Comparison of ENCODE assay signal across 15 cellular contexts in genomic region chr3:66402596-66403267, GRCh38.
DNase-seq lines count a peak whose midpoint lies in the region; ATAC-seq, FAIRE-seq and TF ChIP-seq lines count a peak whose summit lies in the region.
"Had no signal": no experiment of that assay in that cellular context is flagged by ENCODE, and none has a peak within 500 bp of the region (broad histone marks: within the 10 kb centered on the region; RNA-seq: fewer than 3 reads in every experiment).

No MANE protein-coding gene starts in this region.

- H3K27ac ChIP-seq in HepG2 (ENCODE audit: extremely low read length, insufficient read depth, low read length) (no peak overlapping the region), right lobe of liver (no peak overlapping the region), dorsolateral prefrontal cortex (peak overlapping the region in 50 of 59 donors; percentile 3 to 93 (median 80)), psoas muscle (peak overlapping the region; percentile 56), MM.1S (ENCODE audit: low read length) (no peak overlapping the region), small intestine (ENCODE audit: low read depth in 1 of 2, low read length in 1 of 2) (no peak overlapping the region)
- H3K27ac ChIP-seq: adrenal gland, SK-N-MC had no signal

- ATAC-seq in HepG2 (no peak), right lobe of liver (no peak), psoas muscle (no peak), esophagus mucosa (no peak)

- H3K27me3 ChIP-seq in HepG2 (ENCODE audit: control insufficient read depth in 1 of 2, insufficient read depth in 2 of 2, low read length in 2 of 2) (no peaks in the 10 kb centered on the region), right lobe of liver (no peaks in the 10 kb centered on the region), dorsolateral prefrontal cortex (no peaks in the 10 kb centered on the region), psoas muscle (ENCODE audit: insufficient read depth in 3 of 3, low read length in 2 of 3) (no peaks in the 10 kb centered on the region), MM.1S (replicated peaks; ENCODE audit: insufficient read depth, low read length) (no peaks in the 10 kb centered on the region), small intestine (ENCODE audit: control insufficient read depth in 2 of 2, insufficient read depth in 2 of 2, low read length in 2 of 2) (no peaks in the 10 kb centered on the region)
- H3K27me3 ChIP-seq: adrenal gland, MG63 had no signal

- H3K4me2 ChIP-seq in HepG2 (ENCODE audit: low read depth, low read length) (no peak overlapping the region), MM.1S (ENCODE audit: low read depth, low read length) (no peak overlapping the region)

- no peak overlapping the region for H3K9ac ChIP-seq in HepG2 (ENCODE audit: insufficient read depth, low read depth, low read length)
- no peak overlapping the region for H3K9ac ChIP-seq in MM.1S (ENCODE audit: low read length)

- TF ChIP-seq CTCF in HepG2 (CRISPR knock-in tag; IDR thresholded peaks at IDR 0.05) (no peak), right lobe of liver (IDR thresholded peaks at IDR 0.05) (no peak), dorsolateral prefrontal cortex (IDR thresholded peaks at IDR 0.05 in 54 of 56, conservative IDR thresholded peaks at IDR 0.05 in 2 of 56; ENCODE audit: low read depth in 1 of 56, partially characterized antibody in 56 of 56) (no peak), psoas muscle (IDR thresholded peaks at IDR 0.05) (no peak), MM.1S (IDR thresholded peaks at IDR 0.05; ENCODE audit: low read length) (no peak)

- in situ Hi-C loops in HepG2 (cut with HindIII; ENCODE audit: extremely low pct_ligation_motif_present, low pct_unique_long_range_greater_than_20kb), result no loop called here

- H3K9me3 ChIP-seq in HepG2 (ENCODE audit: low read length), result no peaks in the 10 kb centered on the region
- no peaks in the 10 kb centered on the region for H3K9me3 ChIP-seq in right lobe of liver
- no peaks in the 10 kb centered on the region for H3K9me3 ChIP-seq in psoas muscle
- no peaks in the 10 kb centered on the region for H3K9me3 ChIP-seq in MM.1S (replicated peaks; ENCODE audit: insufficient read depth, low read length)
- H3K9me3 ChIP-seq in small intestine (ENCODE audit: control insufficient read depth, low read depth), result no peaks in the 10 kb centered on the region
- H3K9me3 ChIP-seq: adrenal gland, MG63 had no signal

- H3F3A ChIP-seq in MM.1S (ENCODE audit: insufficient read depth, low read length), result no peaks in the 10 kb centered on the region

- no peak for TF ChIP-seq RAD21 in HepG2 (CRISPR knock-in tag; IDR thresholded peaks at IDR 0.05)

- FAIRE-seq in HepG2 (lab: Jason Lieb, UNC), result no peak
- no peak for FAIRE-seq in small intestine (lab: Jason Lieb, UNC)

- peaks cover 24 to 60% of the 10 kb centered on the region in 2 experiments for H3K36me3 ChIP-seq in HepG2 (replicated peaks in 1 of 2; ENCODE audit: control insufficient read depth in 1 of 2, insufficient read depth in 2 of 2, low read length in 2 of 2)
- H3K36me3 ChIP-seq in right lobe of liver, result peaks cover 0 to 6% (median 0%) of the 10 kb centered on the region in 4 donors
- H3K36me3 ChIP-seq in psoas muscle (ENCODE audit: insufficient read depth in 1 of 2, low read depth in 1 of 2), result peaks cover 0 to 34% of the 10 kb centered on the region in 2 donors
- H3K36me3 ChIP-seq in MM.1S (replicated peaks; ENCODE audit: insufficient read depth, low read length), result no peaks in the 10 kb centered on the region
- H3K36me3 ChIP-seq in small intestine (ENCODE audit: control insufficient read depth in 2 of 2, insufficient read depth in 2 of 2, low read length in 2 of 2), result peaks cover 6 to 8% of the 10 kb centered on the region in 2 donors
- H3K36me3 ChIP-seq: adrenal gland, MG63 had no signal

- POLR2A ChIA-PET in HepG2 (lab: Yijun Ruan, JAX), result no interaction called here

- TF ChIP-seq POLR2A in HepG2 (IDR thresholded peaks at IDR 0.05; ENCODE audit: insufficient read depth in 1 of 2, low read depth in 2 of 2, low read length in 2 of 2), result no peak
- no peak for TF ChIP-seq POLR2A in right lobe of liver (IDR thresholded peaks at IDR 0.05)

- intact Hi-C loops in HepG2 (cut with micrococcal nuclease; ENCODE audit: unreplicated experiment) (no loop called here), right lobe of liver (cut with DNase I) (no loop called here), dorsolateral prefrontal cortex (cut with DNase I) (loop anchor here (10.0 kb wide), 1 partner anchor 128 kb away; no protein-coding TSS in a partner anchor), psoas muscle (cut with DNase I) (no loop called here)

- DNase-seq in HepG2 (ENCODE audit: low spot score) (no peak), right lobe of liver (no peak), dorsolateral prefrontal cortex (peak in 2 of 10 donors; percentile 10 to 40), psoas muscle (no peak), MM.1S (no peak), small intestine (no peak), NCI-H2227 (lab: John Stamatoyannopoulos, UW; ENCODE audit: unreplicated experiment) (no peak)
- DNase-seq: activated CD4-positive, CD25-positive, alpha-beta regulatory T cell; adrenal gland; DND-41; HFFc6; NCI-H2171 had no signal

- H3K4me1 ChIP-seq in HepG2 (ENCODE audit: insufficient read depth, low read length) (peaks cover 3% of the 10 kb centered on the region), right lobe of liver (peaks cover under 1 to 39% (median 8%) of the 10 kb centered on the region in 4 donors), psoas muscle (peaks cover 77% of the 10 kb centered on the region), MM.1S (ENCODE audit: low read length) (no peaks in the 10 kb centered on the region), small intestine (ENCODE audit: control insufficient read depth in 2 of 2, insufficient read depth in 1 of 2, low read depth in 1 of 2, low read length in 1 of 2) (no peaks in the 10 kb centered on the region)
- H3K4me1 ChIP-seq: adrenal gland had no signal

- no peaks in the 10 kb centered on the region for H3K9me2 ChIP-seq in MM.1S (replicated peaks; ENCODE audit: insufficient read depth, low read length)

- H3K79me2 ChIP-seq in HepG2 (ENCODE audit: insufficient read depth, low read length) (no peaks in the 10 kb centered on the region), MM.1S (ENCODE audit: low read length) (0 out of 2 replicates have a peak, but pooled peaks cover 8% of the 10 kb centered on the region)

- 97% methylated on average over 8 of the region's 13 CpGs for WGBS in HepG2 (ENCODE audit: low lambda C conversion rate)
- WGBS in right lobe of liver (ENCODE audit: insufficient coverage, low coverage, low lambda C conversion rate, missing lambda C conversion rate), result 91% methylated on average over 4 of the region's 13 CpGs
- WGBS in psoas muscle, 3 donors, result 58 to 78% (median 65%) methylated on average over 13 of the region's 13 CpGs
- WGBS in small intestine, 3 donors, result 85 to 87% (median 85%) methylated on average over 13 of the region's 13 CpGs

- H4K20me1 ChIP-seq in HepG2 (ENCODE audit: insufficient read depth, low read length) (no peaks in the 10 kb centered on the region), MM.1S (ENCODE audit: insufficient read depth, low read length) (no peaks in the 10 kb centered on the region)

- CTCF ChIA-PET in HepG2 (lab: Yijun Ruan, JAX; ENCODE audit: low intra/inter-chr PET ratio, low total read pairs), result no interaction called here

- H3K4me3 ChIP-seq in HepG2 (replicated peaks in 1 of 3; ENCODE audit: insufficient read depth in 1 of 3, low read depth in 2 of 3, low read length in 3 of 3) (no peak overlapping the region), right lobe of liver (no peak overlapping the region), dorsolateral prefrontal cortex (peak overlapping the region in 1 of 59 donors; percentile 14), psoas muscle (no peak overlapping the region), MM.1S (ENCODE audit: low read length) (no peak overlapping the region), small intestine (ENCODE audit: low read depth in 1 of 2, low read length in 2 of 2) (no peak overlapping the region)
- H3K4me3 ChIP-seq: adrenal gland, MG63, SK-N-MC had no signal

- no peak for TF ChIP-seq EP300 in HepG2 (IDR thresholded peaks at IDR 0.05; ENCODE audit: low read depth in 2 of 2, low read length in 2 of 2)
- no peak for TF ChIP-seq EP300 in HepG2 (CRISPR knock-in tag; IDR thresholded peaks at IDR 0.05; ENCODE audit: borderline replicate concordance)

- BruUV-seq in HepG2 (replicated peaks; lab: Mats Ljungman, UMichigan), result no TSS peak

- H2AFZ ChIP-seq in HepG2 (ENCODE audit: low read length), result no peak overlapping the region
- H2AFZ ChIP-seq in MM.1S (ENCODE audit: low read length), result no peak overlapping the region

TF ChIP-seq in HepG2, 621 proteins besides CTCF, POLR2A, EP300 and RAD21:
- TF ChIP-seq RBM22 (optimal IDR thresholded peaks at IDR 0.05; ENCODE audit: low read length) (peak; percentile 24), FOSL2 (CRISPR knock-in tag; IDR thresholded peaks at IDR 0.05) (no peak)

Comparison
In these comparisons a context has a peak if more than half of its experiments do, and no peak if none do; other contexts are left out.
1. H3K27ac ChIP-seq: peak in dorsolateral prefrontal cortex (50 of 59) and psoas muscle (single experiment); none in HepG2 (single experiment), right lobe of liver (0 of 3), MM.1S (single experiment) and small intestine (0 of 2).
2. intact Hi-C loops: an anchor here in dorsolateral prefrontal cortex (10.0 kb wide); none called in HepG2, right lobe of liver and psoas muscle.